In genomic region chr11:32892355-32893090, GRCh38 we compare ENCODE assay signal across 8 cellular contexts.
DNase-seq lines count a peak whose midpoint lies in the region; ATAC-seq and TF ChIP-seq lines count a peak whose summit lies in the region.

QSER1 (plus strand) TSS chr11:32892811; CDS start chr11:32893126, 315 bp downstream.

- peak; percentile 67 for ATAC-seq in GM18511 (IDR thresholded peaks at IDR 0.05; ENCODE audit: unreplicated experiment)
- ATAC-seq in HG02973 (IDR thresholded peaks at IDR 0.05; ENCODE audit: unreplicated experiment): peak; percentile 57

- H3K27me3 ChIP-seq in layer of hippocampus (ENCODE audit: control insufficient read depth, insufficient read depth, low read length): no peaks in the 10 kb centered on the region

- DNase-seq in NCI-H2196 treated with DMSO at 0.1 percent for 48 hours (lab: John Stamatoyannopoulos, UW; ENCODE audit: unreplicated experiment): peak; percentile 63
- DNase-seq in activated CD4-positive, alpha-beta T cell treated with anti-CD3 and anti-CD28 coated beads for 24 hours (ENCODE audit: low read depth in 2 of 2): peak; percentile 50 to 54
- DNase-seq in stimulated activated CD4-positive, alpha-beta T cell treated with anti-CD3 and anti-CD28 coated beads, Interleukin-1b, Interleukin-23, amount 100 ng/mL, for 24 hours (ENCODE audit: low read depth in 4 of 4, low spot score in 1 of 4): peak; percentile 38 to 64 (median 56)

- no peak for TF ChIP-seq CTCF in 22Rv1 (IDR thresholded peaks at IDR 0.05)

- peak within 1 kb of the TSS; percentile 57 for H3K27ac ChIP-seq in 22Rv1
- H3K27ac ChIP-seq in cingulate gyrus (ENCODE audit: low read depth, low read length): peak within 1 kb of the TSS; percentile 72
- H3K27ac ChIP-seq in layer of hippocampus (ENCODE audit: low read depth, low read length): peak within 1 kb of the TSS; percentile 81

Comparison
In these comparisons a context has a peak if more than half of its experiments do, and no peak if none do; other contexts are left out.
1. Peak in every context shown above with its lines: DNase-seq, ATAC-seq and H3K27ac ChIP-seq.